ENCODE assay signal across 8 cellular contexts in genomic region chr1:230753586-230754251, GRCh38. TPM values are rescaled to one million over a fixed set of nuclear protein-coding genes. Genes with fewer than 3 reads are reported as not detected.
DNase-seq lines count a peak whose midpoint lies in the region; ATAC-seq, FAIRE-seq and TF ChIP-seq lines count a peak whose summit lies in the region.

No MANE protein-coding gene starts in this region.

- TF ChIP-seq RAD21 in HCT116 (IDR thresholded peaks at IDR 0.05; ENCODE audit: low read depth) = no peak

- FAIRE-seq in H54 (lab: Jason Lieb, UNC) = no peak

- H3K4me1 ChIP-seq in HCT116 (ENCODE audit: control insufficient read depth in 1 of 2, insufficient read depth in 2 of 2, low read length in 2 of 2) = peaks cover 3 to 13% of the 10 kb centered on the region in 2 experiments; a peak in 3 of 4 replicates
- peaks cover 28% of the 10 kb centered on the region for H3K4me1 ChIP-seq in NT2/D1 (ENCODE audit: insufficient read depth, insufficient read length)
- H3K4me1 ChIP-seq in ectodermal cell (ENCODE audit: control insufficient read depth, insufficient read depth, low read length) = peaks cover 29% of the 10 kb centered on the region
- peaks cover 58% of the 10 kb centered on the region for H3K4me1 ChIP-seq in mucosa of stomach (ENCODE audit: control insufficient read depth, insufficient read depth, low read length)

- H3K9me2 ChIP-seq in HCT116 (ENCODE audit: insufficient read depth) = no peaks in the 10 kb centered on the region

- no peaks in the 10 kb centered on the region for H3K79me2 ChIP-seq in HCT116 (ENCODE audit: insufficient read depth, low read length)

- RAD21 ChIA-PET in HCT116 (lab: Charles Lee; ENCODE audit: low non-redundant PET in 1 of 2, low total read pairs in 2 of 2, uncharacterized antibody in 2 of 2, unreplicated experiment in 2 of 2) = no interaction called here

- H4K20me1 ChIP-seq in HCT116 (ENCODE audit: insufficient read depth) = no peaks in the 10 kb centered on the region

- H3K9ac ChIP-seq in HCT116 (ENCODE audit: low read length) (no peak overlapping the region), NT2/D1 (ENCODE audit: insufficient read length, low read depth) (peak overlapping the region; percentile 29), mucosa of stomach (ENCODE audit: low read length) (peak overlapping the region; percentile 56)

- DNase-seq in AG04450 (ENCODE audit: low read depth, low spot score) = no peak
- peak; percentile 3 for DNase-seq in HCT116 (ENCODE audit: low read depth, low spot score)
- DNase-seq in NT2/D1 (ENCODE audit: low read depth, low spot score) = peak; percentile 86
- no peak for DNase-seq in central memory CD4-positive, alpha-beta T cell
- DNase-seq in NCI-H2081 treated with DMSO at 0.1 percent for 48 hours (lab: John Stamatoyannopoulos, UW) = no peak
- no peak for DNase-seq in H54 (ENCODE audit: insufficient read length, low spot score)

- H3K27ac ChIP-seq in AG04450 (ENCODE audit: low read depth, low read length) = no peak overlapping the region
- H3K27ac ChIP-seq in HCT116 (ENCODE audit: low read depth, low read length) = no peak overlapping the region
- peak overlapping the region; percentile 87 for H3K27ac ChIP-seq in ectodermal cell (ENCODE audit: insufficient read depth, low read depth, low read length, poor library complexity, severe bottlenecking)

- WGBS in ectodermal cell, 2 experiments = 12 to 14% methylated on average over 23 to 24 of the region's 24 CpGs

- H3K9me3 ChIP-seq in AG04450 (ENCODE audit: control insufficient read depth, insufficient read depth, low read length) (no peaks in the 10 kb centered on the region), HCT116 (ENCODE audit: control insufficient read depth in 1 of 2, insufficient read depth in 1 of 2, low read depth in 1 of 2, low read length in 2 of 2) (no peaks in the 10 kb centered on the region), NT2/D1 (ENCODE audit: insufficient read depth, low read length) (no peaks in the 10 kb centered on the region), ectodermal cell (ENCODE audit: control insufficient read depth, low read length) (no peaks in the 10 kb centered on the region), mucosa of stomach (ENCODE audit: control insufficient read depth, low read length) (no peaks in the 10 kb centered on the region)

- ATAC-seq in HCT116 = peak; percentile 85

- CTCF ChIA-PET in AG04450 (lab: Charles Lee) = interaction anchor here (1.0 to 1.5 kb wide), 3 partner anchors 17 to 111 kb away, joined by 3 to 7 read pairs (median 5); no protein-coding TSS in a partner anchor
- CTCF ChIA-PET in HCT116 (lab: Charles Lee) = no interaction called here

- peak overlapping the region; percentile 42 for H3K4me2 ChIP-seq in HCT116 (ENCODE audit: low read length)

- H3K36me3 ChIP-seq in HCT116 (ENCODE audit: control insufficient read depth in 1 of 2, insufficient read depth in 2 of 2, low read length in 2 of 2) (no peaks in the 10 kb centered on the region), NT2/D1 (ENCODE audit: insufficient read depth, insufficient read length, low read length) (no peaks in the 10 kb centered on the region), ectodermal cell (ENCODE audit: control insufficient read depth, insufficient read depth, low read length) (no peaks in the 10 kb centered on the region), mucosa of stomach (ENCODE audit: control insufficient read depth, insufficient read depth, low read length) (peaks cover 3% of the 10 kb centered on the region)

- H3K4me3 ChIP-seq in AG04450 (ENCODE audit: low read depth, low read length) (peak overlapping the region; percentile 20), HCT116 (replicated peaks in 1 of 2; ENCODE audit: low read depth in 1 of 2, low read length in 2 of 2) (no peak overlapping the region), NT2/D1 (ENCODE audit: insufficient read length, low read depth) (no peak overlapping the region), ectodermal cell (ENCODE audit: insufficient read depth, low read depth, low read length) (no peak overlapping the region), mucosa of stomach (ENCODE audit: low read length) (no peak overlapping the region)

- BruUV-seq in HCT116 (replicated peaks; lab: Mats Ljungman, UMichigan) = no TSS peak

- no peak for TF ChIP-seq CTCF in AG04450 (IDR thresholded peaks at IDR 0.05; ENCODE audit: low read depth, low read length)
- TF ChIP-seq CTCF in HCT116 (IDR thresholded peaks at IDR 0.05 in 2 of 3, conservative IDR thresholded peaks at IDR 0.05 in 1 of 3; ENCODE audit: borderline replicate concordance in 1 of 3, insufficient read depth in 1 of 3, low read depth in 2 of 3, low read length in 2 of 3) = no peak

- H3K27me3 ChIP-seq in AG04450 (ENCODE audit: control insufficient read depth, insufficient read depth, low read length) = peaks cover 7% of the 10 kb centered on the region
- no peaks in the 10 kb centered on the region for H3K27me3 ChIP-seq in HCT116 (ENCODE audit: insufficient read depth, low read length)
- H3K27me3 ChIP-seq in NT2/D1 (ENCODE audit: insufficient read depth, insufficient read length) = no peaks in the 10 kb centered on the region
- no peaks in the 10 kb centered on the region for H3K27me3 ChIP-seq in ectodermal cell (ENCODE audit: control insufficient read depth, insufficient read depth, low read length, poor library complexity, severe bottlenecking)
- no peaks in the 10 kb centered on the region for H3K27me3 ChIP-seq in mucosa of stomach (ENCODE audit: control insufficient read depth, insufficient read depth, low read length)

- intact Hi-C loops in HCT116 (cut with micrococcal nuclease) = no loop called here

- H2AFZ ChIP-seq in HCT116 (ENCODE audit: low read depth, low read length, poor library complexity, severe bottlenecking) = no peak overlapping the region

- POLR2A ChIA-PET in AG04450 (lab: Yijun Ruan, JAX) = interaction anchor here (1.1 to 2.4 kb wide), 2 partner anchors 9 to 19 kb away, joined by 3 to 9 read pairs; no protein-coding TSS in a partner anchor
- POLR2A ChIA-PET in HCT116 (lab: Charles Lee) = no interaction called here

- no peak for TF ChIP-seq POLR2A in HCT116 (IDR thresholded peaks at IDR 0.05; ENCODE audit: borderline replicate concordance, extremely low read depth, insufficient read depth, insufficient read length)
- no peak for TF ChIP-seq POLR2A in H54 (IDR thresholded peaks at IDR 0.05; ENCODE audit: low read depth, low read length)

TF ChIP-seq in HCT116, 20 proteins besides CTCF, POLR2A, EP300 and RAD21:
- TF ChIP-seq SP1 (IDR thresholded peaks at IDR 0.05; ENCODE audit: low read depth) = no peak
- no peak for TF ChIP-seq ZBTB33 (IDR thresholded peaks at IDR 0.05; ENCODE audit: extremely low read depth, insufficient replicate concordance, low read length)
- TF ChIP-seq JUND (IDR thresholded peaks at IDR 0.05) = no peak
- TF ChIP-seq FOSL1 (IDR thresholded peaks at IDR 0.05; ENCODE audit: low read depth) = no peak
- no peak for TF ChIP-seq EZH2 (IDR thresholded peaks at IDR 0.05)
- TF ChIP-seq CEBPB (IDR thresholded peaks at IDR 0.05; ENCODE audit: low read depth) = no peak
- TF ChIP-seq TCF7L2 (IDR thresholded peaks at IDR 0.05; ENCODE audit: borderline replicate concordance, extremely low read depth, insufficient read depth, insufficient read length) = no peak
- no peak for TF ChIP-seq SRF (IDR thresholded peaks at IDR 0.05; ENCODE audit: low read depth)
- TF ChIP-seq YY1 (IDR thresholded peaks at IDR 0.05; ENCODE audit: extremely low read depth, insufficient replicate concordance, low read depth, low read length) = no peak

RNA-seq across cellular contexts. Expression of gene CAPN9, which starts 6.5 kb away (rescaled TPM):
- polyA plus RNA-seq in AG04450 (2011; rRNA removed) = 0.24 and 0.33 TPM in 2 replicates
- polyA minus RNA-seq in AG04450 (2011; rRNA and poly(A)+ RNA removed) = 0.30 and 0.32 TPM in 2 replicates
- total RNA-seq in HCT116 (2021; ENCODE audit: unreplicated experiment) = not detected
- polyA plus RNA-seq in HCT116 (2012) = not detected in 2 replicates
- polyA plus RNA-seq in ectodermal cell (2013, experiment 1 of 4) = 0.69 TPM
- 0.80 TPM for polyA plus RNA-seq in ectodermal cell (2013, experiment 2 of 4)
- polyA plus RNA-seq in ectodermal cell (2013, experiment 3 of 4) = 0.91 TPM
- polyA plus RNA-seq in ectodermal cell (2013, experiment 4 of 4) = 0.61 TPM

RNA-seq across cellular contexts. Expression of gene AGT, which starts 39.8 kb away (rescaled TPM):
- polyA plus RNA-seq in AG04450 (2011; rRNA removed) = 6.2 and 8.4 TPM in 2 replicates
- 1.8 and 2.9 TPM in 2 replicates for polyA minus RNA-seq in AG04450 (2011; rRNA and poly(A)+ RNA removed)
- total RNA-seq in HCT116 (2021; ENCODE audit: unreplicated experiment) = 0.93 TPM
- polyA plus RNA-seq in HCT116 (2012) = 0.04 TPM in 1 of 2 replicates, not detected in the other
- 0.33 TPM for polyA plus RNA-seq in ectodermal cell (2013, experiment 1 of 4)
- 0.27 TPM for polyA plus RNA-seq in ectodermal cell (2013, experiment 2 of 4)
- 0.32 TPM for polyA plus RNA-seq in ectodermal cell (2013, experiment 3 of 4)
- 0.41 TPM for polyA plus RNA-seq in ectodermal cell (2013, experiment 4 of 4)

Comparison
In these comparisons a context has a peak if more than half of its experiments do, and no peak if none do; other contexts are left out.
1. DNase-seq: peak in HCT116 (single experiment) and NT2/D1 (single experiment); none in AG04450 (single experiment), central memory CD4-positive, alpha-beta T cell (single experiment), NCI-H2081 treated with DMSO at 0.1 percent for 48 hours (single experiment) and H54 (single experiment).